1 cellular context compared by ENCODE assay signal in genomic region chr12:28021704-28022103, GRCh38.
A peak's percentile ranks its signal among the peaks of the same experiment; 100 is the strongest.
TF ChIP-seq lines count a peak whose summit lies in the region.

No MANE protein-coding gene starts in this region.

TF ChIP-seq in HepG2, 621 proteins besides CTCF, POLR2A, EP300 and RAD21 (continued from another document and continues in another):
- TF ChIP-seq AHR (CRISPR knock-in tag; IDR thresholded peaks at IDR 0.05) = no peak
- TF ChIP-seq HCFC1 (IDR thresholded peaks at IDR 0.05; ENCODE audit: low read depth, low read length) = no peak
- no peak for TF ChIP-seq THAP11 (CRISPR knock-in tag; IDR thresholded peaks at IDR 0.05)
- no peak for TF ChIP-seq FUBP1 (CRISPR knock-in tag; IDR thresholded peaks at IDR 0.05; ENCODE audit: borderline replicate concordance)
- no peak for TF ChIP-seq KDM5B (CRISPR knock-in tag; IDR thresholded peaks at IDR 0.05; ENCODE audit: borderline replicate concordance)
- no peak for TF ChIP-seq TBP (CRISPR knock-in tag; IDR thresholded peaks at IDR 0.05)
- TF ChIP-seq YEATS4 (CRISPR knock-in tag; IDR thresholded peaks at IDR 0.05; ENCODE audit: borderline replicate concordance) = no peak
- TF ChIP-seq CCDC6 (CRISPR knock-in tag; IDR thresholded peaks at IDR 0.05) = no peak
- TF ChIP-seq MBNL3 (CRISPR knock-in tag; conservative IDR thresholded peaks at IDR 0.05) = no peak
- no peak for TF ChIP-seq ZNF326 (CRISPR knock-in tag; IDR thresholded peaks at IDR 0.05; ENCODE audit: borderline replicate concordance)
- no peak for TF ChIP-seq MED13 (CRISPR knock-in tag; IDR thresholded peaks at IDR 0.05)
- no peak for TF ChIP-seq FOXJ3 (CRISPR knock-in tag; IDR thresholded peaks at IDR 0.05; ENCODE audit: borderline replicate concordance)
- no peak for TF ChIP-seq MZF1 (CRISPR knock-in tag; IDR thresholded peaks at IDR 0.05; ENCODE audit: borderline replicate concordance)
- TF ChIP-seq ZNF280B (CRISPR knock-in tag; IDR thresholded peaks at IDR 0.05; ENCODE audit: borderline replicate concordance) = no peak
- no peak for TF ChIP-seq ZNF720 (CRISPR knock-in tag; IDR thresholded peaks at IDR 0.05)
- no peak for TF ChIP-seq ZNF264 (CRISPR knock-in tag; IDR thresholded peaks at IDR 0.05)
- no peak for TF ChIP-seq ZNF20 (CRISPR knock-in tag; IDR thresholded peaks at IDR 0.05)
- TF ChIP-seq TFE3 (CRISPR knock-in tag; IDR thresholded peaks at IDR 0.05) = peak; percentile 32; the same call in 1 of the 2 replicates
- TF ChIP-seq FOXK2 (IDR thresholded peaks at IDR 0.05) = no peak
- TF ChIP-seq ISX (CRISPR knock-in tag; conservative IDR thresholded peaks at IDR 0.05) = no peak
- TF ChIP-seq ZNF567 (CRISPR knock-in tag; IDR thresholded peaks at IDR 0.05; ENCODE audit: borderline replicate concordance) = no peak
- no peak for TF ChIP-seq ZC3H13 (CRISPR knock-in tag; IDR thresholded peaks at IDR 0.05)
- no peak for TF ChIP-seq CEBPZ (IDR thresholded peaks at IDR 0.05; ENCODE audit: low read length)
- no peak for TF ChIP-seq ZBTB40 (IDR thresholded peaks at IDR 0.05)
- no peak for TF ChIP-seq ZBTB40 (CRISPR knock-in tag; IDR thresholded peaks at IDR 0.05)
- TF ChIP-seq MAFG (CRISPR knock-in tag; IDR thresholded peaks at IDR 0.05) = no peak
- TF ChIP-seq TRIM24 (CRISPR knock-in tag; IDR thresholded peaks at IDR 0.05) = no peak
- no peak for TF ChIP-seq MTF2 (CRISPR knock-in tag; IDR thresholded peaks at IDR 0.05; ENCODE audit: borderline replicate concordance)
- 0 out of 2 replicates have a peak, but pooled peaks have one; percentile 47 for TF ChIP-seq HOXA5 (CRISPR knock-in tag; IDR thresholded peaks at IDR 0.05)
- TF ChIP-seq RARA (CRISPR knock-in tag; IDR thresholded peaks at IDR 0.05) = peak; percentile 80
- no peak for TF ChIP-seq TGIF2 (CRISPR knock-in tag; IDR thresholded peaks at IDR 0.05)
- no peak for TF ChIP-seq ZBTB10 (CRISPR knock-in tag; IDR thresholded peaks at IDR 0.05; ENCODE audit: borderline replicate concordance)
- no peak for TF ChIP-seq ZNF792 (CRISPR knock-in tag; IDR thresholded peaks at IDR 0.05)
- TF ChIP-seq ZNF350 (CRISPR knock-in tag; IDR thresholded peaks at IDR 0.05; ENCODE audit: borderline replicate concordance, low read depth) = no peak
- no peak for TF ChIP-seq ZNF44 (CRISPR knock-in tag; IDR thresholded peaks at IDR 0.05)
- TF ChIP-seq ZNF713 (CRISPR knock-in tag; IDR thresholded peaks at IDR 0.05) = no peak
- peak in 1 of 2 experiments; percentile 78; a peak in 2 of 4 replicates for TF ChIP-seq ATF4 (CRISPR knock-in tag; IDR thresholded peaks at IDR 0.05)
- no peak; the same call in 1 of the 2 replicates for TF ChIP-seq MIXL1 (CRISPR knock-in tag; IDR thresholded peaks at IDR 0.05)
- no peak for TF ChIP-seq HNRNPLL (IDR thresholded peaks at IDR 0.05; ENCODE audit: low read depth, low read length, poor library complexity, severe bottlenecking)
- TF ChIP-seq ATF2 (CRISPR knock-in tag; IDR thresholded peaks at IDR 0.05) = no peak
- TF ChIP-seq GLI4 (CRISPR knock-in tag; IDR thresholded peaks at IDR 0.05; ENCODE audit: borderline replicate concordance) = no peak
